In the genomic region with DNA sequence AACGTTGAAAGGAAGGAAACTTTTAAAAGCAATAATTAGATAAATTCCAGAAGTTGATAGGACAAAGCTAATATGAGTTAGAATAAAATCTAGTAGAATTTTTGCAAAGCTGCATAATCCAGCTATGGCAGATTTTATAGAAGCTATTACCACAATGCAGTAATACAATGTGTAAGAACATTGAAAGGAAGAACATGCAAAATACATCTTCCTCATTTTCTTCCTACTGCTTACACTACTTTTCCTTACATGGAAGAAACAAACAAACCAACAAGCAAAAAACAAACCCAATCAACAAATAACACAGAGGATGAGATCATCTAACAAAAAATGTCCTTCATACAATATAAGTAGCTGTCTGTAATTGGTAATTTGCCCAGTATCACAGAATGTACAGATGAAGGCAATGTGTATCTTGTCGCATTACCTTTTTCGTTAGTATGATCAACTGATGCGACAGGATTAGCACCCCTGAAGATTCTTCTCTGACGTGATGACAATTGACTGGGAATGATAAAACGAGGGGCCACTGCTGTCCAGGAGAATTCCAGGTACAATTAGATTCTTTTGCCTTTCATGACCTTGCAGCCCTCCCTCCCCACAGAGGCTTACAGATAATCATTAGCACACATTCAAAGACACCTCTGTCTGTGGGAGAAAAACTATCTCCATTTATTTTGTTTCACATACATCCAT, we compare ENCODE assay signal across 2 cellular contexts.
TF ChIP-seq lines count a peak whose summit lies in the region.

No MANE protein-coding gene starts in this region.

TF ChIP-seq in A549, 52 proteins besides CTCF, POLR2A, EP300 and RAD21:
- no peak for TF ChIP-seq NFE2L2 (conservative IDR thresholded peaks at IDR 0.05; ENCODE audit: low read length)
- no peak for TF ChIP-seq HDAC2 (IDR thresholded peaks at IDR 0.05)
- TF ChIP-seq FOSB (CRISPR knock-in tag; IDR thresholded peaks at IDR 0.05), result no peak
- TF ChIP-seq, protein P1, sequence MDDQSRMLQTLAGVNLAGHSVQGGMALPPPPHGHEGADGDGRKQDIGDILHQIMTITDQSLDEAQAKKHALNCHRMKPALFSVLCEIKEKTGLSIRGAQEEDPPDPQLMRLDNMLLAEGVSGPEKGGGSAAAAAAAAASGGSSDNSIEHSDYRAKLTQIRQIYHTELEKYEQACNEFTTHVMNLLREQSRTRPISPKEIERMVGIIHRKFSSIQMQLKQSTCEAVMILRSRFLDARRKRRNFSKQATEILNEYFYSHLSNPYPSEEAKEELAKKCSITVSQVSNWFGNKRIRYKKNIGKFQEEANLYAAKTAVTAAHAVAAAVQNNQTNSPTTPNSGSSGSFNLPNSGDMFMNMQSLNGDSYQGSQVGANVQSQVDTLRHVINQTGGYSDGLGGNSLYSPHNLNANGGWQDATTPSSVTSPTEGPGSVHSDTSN (IDR thresholded peaks at IDR 0.05), result no peak
- TF ChIP-seq FOSL2 (IDR thresholded peaks at IDR 0.05), result no peak
- TF ChIP-seq FOSL2 (CRISPR knock-in tag; IDR thresholded peaks at IDR 0.05), result no peak
- no peak for TF ChIP-seq SMC3 (IDR thresholded peaks at IDR 0.05)
- no peak for TF ChIP-seq MAFK (IDR thresholded peaks at IDR 0.05; ENCODE audit: partially characterized antibody)
- no peak for TF ChIP-seq JUN (IDR thresholded peaks at IDR 0.05)
- TF ChIP-seq BHLHE40 (IDR thresholded peaks at IDR 0.05; ENCODE audit: low read depth, low read length), result no peak
- TF ChIP-seq, protein P2, sequence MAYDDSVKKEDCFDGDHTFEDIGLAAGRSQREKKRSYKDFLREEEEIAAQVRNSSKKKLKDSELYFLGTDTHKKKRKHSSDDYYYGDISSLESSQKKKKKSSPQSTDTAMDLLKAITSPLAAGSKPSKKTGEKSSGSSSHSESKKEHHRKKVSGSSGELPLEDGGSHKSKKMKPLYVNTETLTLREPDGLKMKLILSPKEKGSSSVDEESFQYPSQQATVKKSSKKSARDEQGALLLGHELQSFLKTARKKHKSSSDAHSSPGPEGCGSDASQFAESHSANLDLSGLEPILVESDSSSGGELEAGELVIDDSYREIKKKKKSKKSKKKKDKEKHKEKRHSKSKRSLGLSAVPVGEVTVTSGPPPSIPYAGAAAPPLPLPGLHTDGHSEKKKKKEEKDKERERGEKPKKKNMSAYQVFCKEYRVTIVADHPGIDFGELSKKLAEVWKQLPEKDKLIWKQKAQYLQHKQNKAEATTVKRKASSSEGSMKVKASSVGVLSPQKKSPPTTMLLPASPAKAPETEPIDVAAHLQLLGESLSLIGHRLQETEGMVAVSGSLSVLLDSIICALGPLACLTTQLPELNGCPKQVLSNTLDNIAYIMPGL (CRISPR knock-in tag; IDR thresholded peaks at IDR 0.05; ENCODE audit: borderline replicate concordance), result no peak
- TF ChIP-seq RFX5 (IDR thresholded peaks at IDR 0.05), result no peak
- TF ChIP-seq KDM1A (IDR thresholded peaks at IDR 0.05; ENCODE audit: low read depth), result no peak
- TF ChIP-seq RNF2 (IDR thresholded peaks at IDR 0.05; ENCODE audit: borderline replicate concordance, low read depth), result no peak
- no peak for TF ChIP-seq POLR2AphosphoS2 (conservative IDR thresholded peaks at IDR 0.05; ENCODE audit: low read length)
- TF ChIP-seq HOXA7 (CRISPR knock-in tag; IDR thresholded peaks at IDR 0.05), result no peak
- TF ChIP-seq ZC3H11A (IDR thresholded peaks at IDR 0.05), result no peak
- TF ChIP-seq, protein P3, sequence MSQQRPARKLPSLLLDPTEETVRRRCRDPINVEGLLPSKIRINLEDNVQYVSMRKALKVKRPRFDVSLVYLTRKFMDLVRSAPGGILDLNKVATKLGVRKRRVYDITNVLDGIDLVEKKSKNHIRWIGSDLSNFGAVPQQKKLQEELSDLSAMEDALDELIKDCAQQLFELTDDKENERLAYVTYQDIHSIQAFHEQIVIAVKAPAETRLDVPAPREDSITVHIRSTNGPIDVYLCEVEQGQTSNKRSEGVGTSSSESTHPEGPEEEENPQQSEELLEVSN (IDR thresholded peaks at IDR 0.05; ENCODE audit: borderline replicate concordance, low read depth), result no peak
- TF ChIP-seq MAZ (IDR thresholded peaks at IDR 0.05; ENCODE audit: borderline replicate concordance, low read depth, low read length), result no peak

TF ChIP-seq in K562, 482 proteins besides CTCF, POLR2A, EP300 and RAD21:
- TF ChIP-seq CBX2 (IDR thresholded peaks at IDR 0.05; ENCODE audit: insufficient read depth, low read length, poor library complexity, severe bottlenecking) (peak; percentile 93), NFIX (CRISPR knock-in tag; IDR thresholded peaks at IDR 0.05; ENCODE audit: low read depth) (0 out of 2 replicates have a peak, but pooled peaks have one; percentile 5), L3MBTL2 (IDR thresholded peaks at IDR 0.05) (no peak), MCM7 (IDR thresholded peaks at IDR 0.05) (0 out of 4 replicates have a peak, but pooled peaks of 1 of the 2 experiments have one; percentile 24)
- TF ChIP-seq, protein P4, sequence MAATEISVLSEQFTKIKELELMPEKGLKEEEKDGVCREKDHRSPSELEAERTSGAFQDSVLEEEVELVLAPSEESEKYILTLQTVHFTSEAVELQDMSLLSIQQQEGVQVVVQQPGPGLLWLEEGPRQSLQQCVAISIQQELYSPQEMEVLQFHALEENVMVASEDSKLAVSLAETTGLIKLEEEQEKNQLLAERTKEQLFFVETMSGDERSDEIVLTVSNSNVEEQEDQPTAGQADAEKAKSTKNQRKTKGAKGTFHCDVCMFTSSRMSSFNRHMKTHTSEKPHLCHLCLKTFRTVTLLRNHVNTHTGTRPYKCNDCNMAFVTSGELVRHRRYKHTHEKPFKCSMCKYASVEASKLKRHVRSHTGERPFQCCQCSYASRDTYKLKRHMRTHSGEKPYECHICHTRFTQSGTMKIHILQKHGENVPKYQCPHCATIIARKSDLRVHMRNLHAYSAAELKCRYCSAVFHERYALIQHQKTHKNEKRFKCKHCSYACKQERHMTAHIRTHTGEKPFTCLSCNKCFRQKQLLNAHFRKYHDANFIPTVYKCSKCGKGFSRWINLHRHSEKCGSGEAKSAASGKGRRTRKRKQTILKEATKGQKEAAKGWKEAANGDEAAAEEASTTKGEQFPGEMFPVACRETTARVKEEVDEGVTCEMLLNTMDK (IDR thresholded peaks at IDR 0.05; ENCODE audit: borderline replicate concordance, insufficient read depth, low read depth, low read length, poor library complexity, severe bottlenecking), result no peak
